ENCODE assay signal across 9 cellular contexts in the genomic region with DNA sequence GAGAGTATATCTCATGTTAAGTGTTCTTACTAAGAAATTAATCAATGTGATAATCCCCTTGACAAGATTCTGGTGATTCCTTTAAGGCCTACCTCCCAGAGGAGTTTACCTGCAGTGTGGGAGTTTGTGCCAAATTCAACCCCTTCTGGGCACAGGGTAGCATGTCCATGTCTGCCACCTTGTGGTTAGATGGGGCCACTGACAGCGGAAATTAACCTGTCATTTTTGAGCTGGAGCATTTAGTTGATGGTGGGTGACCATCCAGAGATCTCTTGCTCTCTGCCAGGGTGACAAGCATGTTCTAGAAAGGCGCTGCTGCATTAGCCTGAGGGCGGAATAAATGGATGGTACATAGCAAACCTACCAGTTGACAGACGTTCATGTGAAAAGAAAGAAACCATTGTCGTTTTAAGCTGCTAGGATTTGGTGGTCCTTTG.
DNase-seq lines count a peak whose midpoint lies in the region; TF ChIP-seq lines count a peak whose summit lies in the region.
"Had no signal": no experiment of that assay in that cellular context is flagged by ENCODE, and none has a peak within 500 bp of the region (broad histone marks: within the 10 kb centered on the region; RNA-seq: fewer than 3 reads in every experiment).

No MANE protein-coding gene starts in this region.

- POLR2A ChIA-PET in HEK293 (lab: Yijun Ruan, JAX): interaction anchor here (0.6 kb wide), 1 partner anchor 132 kb away, joined by 3 read pairs; a partner anchor contains a TSS

- no peaks in the 10 kb centered on the region for H3K9me3 ChIP-seq in HEK293 (ENCODE audit: control insufficient read depth, insufficient read depth, low read depth, low read length)
- H3K9me3 ChIP-seq: BLaER1 had no signal

- H3K36me3 ChIP-seq in HEK293 (ENCODE audit: control insufficient read depth in 2 of 2, insufficient read depth in 1 of 2, low read length in 2 of 2): no peaks in the 10 kb centered on the region
- H3K36me3 ChIP-seq: BLaER1 had no signal

- in situ Hi-C loops in astrocyte of the spinal cord (cut with HindIII; ENCODE audit: low sequenced_read_pairs): no loop called here

- no peaks in the 10 kb centered on the region for H3K4me1 ChIP-seq in HEK293 (ENCODE audit: control insufficient read depth, insufficient read depth, low read length)
- H3K4me1 ChIP-seq: BLaER1 had no signal

- no peak overlapping the region for H3K27ac ChIP-seq in HEK293 (ENCODE audit: extremely low read depth, low read depth, low read length)
- H3K27ac ChIP-seq: BLaER1 had no signal

- CTCF ChIA-PET in HEK293 (lab: Yijun Ruan, JAX): interaction anchor here (0.5 to 5.7 kb wide), 48 partner anchors 9 to 1331 kb away, joined by 3 to 118 read pairs (median 4); a partner anchor contains a TSS

- H3K4me3 ChIP-seq in HEK293 (ENCODE audit: low read depth, low read length) (no peak overlapping the region), astrocyte of the spinal cord (ENCODE audit: low read depth, low read length) (no peak overlapping the region)
- H3K4me3 ChIP-seq: BLaER1 had no signal

- peak; percentile 4 for DNase-seq in NCI-H1436 (lab: John Stamatoyannopoulos, UW)
- DNase-seq in NCI-H1436 treated with DMSO at 0.1 percent for 48 hours (lab: John Stamatoyannopoulos, UW): no peak
- DNase-seq in M059J (ENCODE audit: low read depth): peak; percentile 50
- DNase-seq in T-helper 1 cell: peak; percentile 11 to 52 (median 27)
- peak; percentile 37 for DNase-seq in astrocyte of the spinal cord (ENCODE audit: low read depth, low spot score)
- peak; percentile 81 for DNase-seq in islet precursor cell
- DNase-seq in stimulated activated CD4-positive, alpha-beta T cell treated with anti-CD3 and anti-CD28 coated beads, TNF-alpha, amount 100 ng/mL, for 4 hours (ENCODE audit: low read depth in 3 of 3): peak; percentile 18 to 35 (median 31)

- peak; percentile 54; the same call in 1 of the 2 replicates for TF ChIP-seq CTCF in HEK293 (tag by site-specific recombination; IDR thresholded peaks at IDR 0.05)
- peak; percentile 80 for TF ChIP-seq CTCF in astrocyte of the spinal cord (IDR thresholded peaks at IDR 0.05; ENCODE audit: low read depth, low read length)

TF ChIP-seq in HEK293, 187 proteins besides CTCF, POLR2A, EP300 and RAD21:
- TF ChIP-seq ZBTB20 (tag by site-specific recombination; IDR thresholded peaks at IDR 0.05): no peak
- TF ChIP-seq ZNF654 (tag by site-specific recombination; IDR thresholded peaks at IDR 0.05; ENCODE audit: low read depth): peak; percentile 86
- no peak for TF ChIP-seq ZNF404 (tag by site-specific recombination; IDR thresholded peaks at IDR 0.05)
- TF ChIP-seq ZNF660 (tag by site-specific recombination; IDR thresholded peaks at IDR 0.05): 0 out of 2 replicates have a peak, but pooled peaks have one; percentile 35
